20 cellular contexts compared by ENCODE assay signal in the genomic region with DNA sequence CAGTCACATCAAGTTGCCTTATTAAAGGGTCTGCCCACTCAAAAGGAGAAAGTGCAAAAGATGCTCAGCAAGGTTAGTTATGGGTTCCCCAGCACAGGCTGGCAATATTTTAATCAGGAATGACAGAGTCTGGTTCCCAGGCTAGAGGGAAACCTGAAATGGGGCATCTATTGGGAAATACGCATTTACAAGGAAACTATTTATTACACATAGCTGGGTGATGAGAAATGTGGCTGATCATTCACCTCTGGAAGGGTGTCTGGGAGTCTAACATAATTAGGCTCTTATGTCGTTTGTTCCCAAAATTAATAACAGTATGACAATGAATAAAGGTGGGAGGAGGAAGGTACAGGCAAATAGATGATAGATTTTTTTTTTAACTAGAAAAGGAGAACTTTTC.
DNase-seq lines count a peak whose midpoint lies in the region; ATAC-seq and TF ChIP-seq lines count a peak whose summit lies in the region.
"Had no signal": no experiment of that assay in that cellular context is flagged by ENCODE, and none has a peak within 500 bp of the region (broad histone marks: within the 10 kb centered on the region; RNA-seq: fewer than 3 reads in every experiment).

No MANE protein-coding gene starts in this region.

- H3K9ac ChIP-seq in IMR-90 (ENCODE audit: low read depth, low read length), result no peak overlapping the region

- H3K4ac ChIP-seq in IMR-90 (ENCODE audit: low read depth, low read length), result no peak overlapping the region

- DNase-seq in AG20443 (ENCODE audit: low spot score) (peak; percentile 31), IMR-90 (no peak), choroid plexus epithelial cell (ENCODE audit: low read depth) (peak; percentile 49), mesothelial cell of epicardium (ENCODE audit: low spot score in 2 of 2, unreplicated experiment in 2 of 2) (no peak), mucosa of gallbladder (ENCODE audit: low spot score) (no peak)
- DNase-seq in stimulated activated CD4-positive, alpha-beta T cell treated with anti-CD3 and anti-CD28 coated beads, Interleukin-4, amount 100 ng/mL, for 4 hours, result no peak
- DNase-seq: activated CD4-positive, alpha-beta memory T cell treated with anti-CD3 and anti-CD28 coated beads for 36 hours; activated naive CD4-positive, alpha-beta T cell treated with Interleukin-2 at 50 U/mL for 16 hours; activated T-cell treated with anti-CD3 and anti-CD28 coated beads, Interleukin-2, amount 50 U/mL, for 24 hours; anterior cingulate cortex; CD8-positive, alpha-beta T cell; endodermal cell; islet precursor cell; NCI-H82; SJCRH30 had no signal

- no peak for TF ChIP-seq RAD21 in IMR-90 (IDR thresholded peaks at IDR 0.05; ENCODE audit: low read length)

- H4K91ac ChIP-seq in IMR-90 (ENCODE audit: insufficient read depth, low read depth, low read length), result no peak overlapping the region

- no peaks in the 10 kb centered on the region for H3K36me3 ChIP-seq in IMR-90 (ENCODE audit: control insufficient read depth, insufficient read depth, low read length)
- H3K36me3 ChIP-seq: prostate gland, SJCRH30 had no signal

- no peak overlapping the region for H3K23ac ChIP-seq in IMR-90 (ENCODE audit: low read depth, low read length)

- CTCF ChIA-PET in IMR-90 (lab: Yijun Ruan, JAX), result no interaction called here

- no peaks in the 10 kb centered on the region for H3K9me3 Mint-ChIP-seq in mesothelial cell of epicardium
- H3K9me3 Mint-ChIP-seq: activated CD4-positive, alpha-beta memory T cell treated with anti-CD3 and anti-CD28 coated beads for 36 hours; activated T-cell treated with anti-CD3 and anti-CD28 coated beads, Interleukin-2, amount 50 U/mL, for 24 hours; CD8-positive, alpha-beta T cell; endodermal cell had no signal

- H3K4me2 ChIP-seq in IMR-90 (ENCODE audit: low read depth, low read length), result no peak overlapping the region

- no peaks in the 10 kb centered on the region for H4K20me1 ChIP-seq in IMR-90 (ENCODE audit: insufficient read depth, low read length)

- no peaks in the 10 kb centered on the region for H3K27me3 Mint-ChIP-seq in mesothelial cell of epicardium (ENCODE audit: low read depth)

- no peak for ATAC-seq in IMR-90 (ENCODE audit: low read depth)
- no peak for ATAC-seq in GM18520 (IDR thresholded peaks at IDR 0.05; ENCODE audit: unreplicated experiment)
- no peak for ATAC-seq in HG02938 (IDR thresholded peaks at IDR 0.05; ENCODE audit: unreplicated experiment)
- ATAC-seq: CD8-positive, alpha-beta T cell; WTC11 had no signal

- H3K4me1 Mint-ChIP-seq in mesothelial cell of epicardium, result peaks cover 42% of the 10 kb centered on the region

- H2BK5ac ChIP-seq in IMR-90 (ENCODE audit: low read depth, low read length, poor library complexity, severe bottlenecking), result no peak overlapping the region

- H3K4me3 ChIP-seq in IMR-90 (ENCODE audit: insufficient read depth, low read depth, low read length) (no peak overlapping the region), choroid plexus epithelial cell (ENCODE audit: low read depth, low read length) (no peak overlapping the region)
- H3K4me3 ChIP-seq: prostate gland, SJCRH30 had no signal

- no peaks in the 10 kb centered on the region for H3K9me3 ChIP-seq in IMR-90 (ENCODE audit: control insufficient read depth, insufficient read depth, low read length)
- H3K9me3 ChIP-seq: prostate gland, SJCRH30 had no signal

- H3K79me1 ChIP-seq in IMR-90 (ENCODE audit: low read depth in 1 of 2, low read length in 2 of 2), result no peaks in the 10 kb centered on the region

- BruUV-seq in IMR-90 (replicated peaks; lab: Mats Ljungman, UMichigan), result no TSS peak

- H4K5ac ChIP-seq in IMR-90 (ENCODE audit: low read depth, low read length), result no peak overlapping the region

- dilution Hi-C loops in IMR-90 (cut with HindIII; ENCODE audit: low sequenced_read_pairs, unreplicated experiment), result no loop called here

- TF ChIP-seq CTCF in IMR-90 (conservative IDR thresholded peaks at IDR 0.05; ENCODE audit: low read depth, low read length) (no peak), choroid plexus epithelial cell (conservative IDR thresholded peaks at IDR 0.05; ENCODE audit: low read depth, low read length) (no peak), mesothelial cell of epicardium (IDR thresholded peaks at IDR 0.05; ENCODE audit: unreplicated experiment) (no peak)

- H2AK5ac ChIP-seq in IMR-90 (ENCODE audit: low read depth, low read length), result no peak overlapping the region; the same call in 1 of the 2 replicates

- no peak overlapping the region for H2AK9ac ChIP-seq in IMR-90 (replicated peaks; ENCODE audit: low read depth, low read length, poor library complexity)

- H3K36me3 Mint-ChIP-seq in mesothelial cell of epicardium, result no peaks in the 10 kb centered on the region
- H3K36me3 Mint-ChIP-seq: activated CD4-positive, alpha-beta memory T cell treated with anti-CD3 and anti-CD28 coated beads for 36 hours; CD8-positive, alpha-beta T cell; WTC11 had no signal

- H3K27ac ChIP-seq in IMR-90 (ENCODE audit: insufficient read depth, low read length), result no peak overlapping the region
- H3K27ac ChIP-seq: prostate gland, SJCRH30 had no signal

- in situ Hi-C loops in IMR-90 (cut with MboI; ENCODE audit: low sequenced_read_pairs), result no loop called here

- H4K8ac ChIP-seq in IMR-90 (ENCODE audit: low read depth in 2 of 2, low read length in 2 of 2), result no peak overlapping the region

- peak overlapping the region; percentile 99 for H3K27ac Mint-ChIP-seq in mesothelial cell of epicardium
- H3K27ac Mint-ChIP-seq: activated CD4-positive, alpha-beta memory T cell treated with anti-CD3 and anti-CD28 coated beads for 36 hours; activated T-cell treated with anti-CD3 and anti-CD28 coated beads, Interleukin-2, amount 50 U/mL, for 24 hours; CD8-positive, alpha-beta T cell; endodermal cell; WTC11 had no signal

- WGBS in IMR-90 (ENCODE audit: extremely low coverage in 2 of 2, insufficient read length in 1 of 2), 2 experiments, result no CpG with 5 or more reads among the region's 2 CpGs

- H3K14ac ChIP-seq in IMR-90 (replicated peaks; ENCODE audit: low read depth, low read length), result no peak overlapping the region

- H3K4me3 Mint-ChIP-seq in mesothelial cell of epicardium, result no peak overlapping the region
- H3K4me3 Mint-ChIP-seq: activated CD4-positive, alpha-beta memory T cell treated with anti-CD3 and anti-CD28 coated beads for 36 hours; activated T-cell treated with anti-CD3 and anti-CD28 coated beads, Interleukin-2, amount 50 U/mL, for 24 hours; CD8-positive, alpha-beta T cell; endodermal cell; neural crest cell; WTC11 had no signal

- TF ChIP-seq POLR2A in IMR-90 (IDR thresholded peaks at IDR 0.05; ENCODE audit: low read depth, low read length), result no peak

- intact Hi-C loops in IMR-90 (cut with micrococcal nuclease), result no loop called here

- H3K27me3 ChIP-seq in IMR-90 (ENCODE audit: control insufficient read depth, insufficient read depth, low read length), result peaks cover 17% of the 10 kb centered on the region
- H3K27me3 ChIP-seq: SJCRH30 had no signal

- no peak overlapping the region for H2BK15ac ChIP-seq in IMR-90 (ENCODE audit: low read depth, low read length)

- POLR2A ChIA-PET in IMR-90 (lab: Charles Lee; ENCODE audit: unreplicated experiment), result no interaction called here

- H3K4me1 ChIP-seq in IMR-90 (ENCODE audit: control insufficient read depth, insufficient read depth, low read length), result peaks cover 4% of the 10 kb centered on the region; the same call in 1 of the 2 replicates

- no peak overlapping the region for H2AFZ ChIP-seq in IMR-90 (replicated peaks; ENCODE audit: low read length, poor library complexity)

- 0 out of 2 replicates have a peak, but pooled peaks cover 8% of the 10 kb centered on the region for H3K9me1 ChIP-seq in IMR-90 (ENCODE audit: insufficient read depth, low read length)

- no peak overlapping the region for H2BK20ac ChIP-seq in IMR-90 (ENCODE audit: low read depth, low read length)

- no peak overlapping the region for H2BK120ac ChIP-seq in IMR-90 (ENCODE audit: low read depth, low read length)

- no peak overlapping the region for H3K18ac ChIP-seq in IMR-90 (ENCODE audit: low read depth, low read length)

- no peak overlapping the region for H3K56ac ChIP-seq in IMR-90 (ENCODE audit: extremely low read depth, insufficient read depth, low read length)

TF ChIP-seq in IMR-90, 13 proteins besides CTCF, POLR2A, EP300 and RAD21:
- peak; percentile 50 for TF ChIP-seq CEBPB (IDR thresholded peaks at IDR 0.05; ENCODE audit: low read depth, low read length)
- no peak for TF ChIP-seq MAFK (IDR thresholded peaks at IDR 0.05; ENCODE audit: low read depth, low read length)

Comparison
In these comparisons a context has a peak if more than half of its experiments do, and no peak if none do; other contexts are left out.
1. DNase-seq: peak in AG20443 (single experiment) and choroid plexus epithelial cell (single experiment); none in IMR-90 (single experiment), mesothelial cell of epicardium (0 of 2), stimulated activated CD4-positive, alpha-beta T cell treated with anti-CD3 and anti-CD28 coated beads, Interleukin-4, amount 100 ng/mL, for 4 hours (0 of 2) and mucosa of gallbladder (single experiment).